Comparison of ENCODE assay signal across 8 cellular contexts in the genomic region with DNA sequence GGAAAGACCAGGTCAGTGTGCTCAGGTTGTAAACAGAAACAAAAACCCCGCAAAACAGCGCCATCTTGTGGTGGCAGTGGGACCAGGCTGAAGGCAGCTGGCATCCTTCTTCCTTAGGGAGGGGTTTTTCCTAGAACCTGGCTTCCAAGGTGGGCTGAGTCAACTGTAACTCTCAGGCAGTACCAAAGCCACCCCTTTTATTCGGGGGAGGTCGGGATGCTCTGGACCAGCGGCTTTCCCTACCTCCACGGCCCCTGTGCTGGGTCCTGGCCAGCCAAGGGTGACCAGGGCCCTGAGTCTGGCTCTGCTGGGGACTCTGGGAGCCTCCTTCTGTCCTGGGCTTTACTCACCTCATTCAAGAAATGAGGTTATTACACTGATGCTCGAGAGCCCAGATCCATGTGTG.
DNase-seq lines count a peak whose midpoint lies in the region; ATAC-seq and TF ChIP-seq lines count a peak whose summit lies in the region.

No MANE protein-coding gene starts in this region.

- H3K4me3 Mint-ChIP-seq in nephron = no peak overlapping the region

- H3K4me1 ChIP-seq in NT2/D1 (ENCODE audit: insufficient read depth, insufficient read length) (no peaks in the 10 kb centered on the region), stomach (peaks cover 6 to 27% (median 23%) of the 10 kb centered on the region in 4 donors)

- 3 to 20% (median 6%) methylated on average over 4 to 7 of the region's 7 CpGs for WGBS in stomach, 5 donors

- no peaks in the 10 kb centered on the region for H3K36me3 Mint-ChIP-seq in nephron (ENCODE audit: low read depth)

- no peak overlapping the region for H3K27ac Mint-ChIP-seq in nephron

- H3K9me3 ChIP-seq in NT2/D1 (ENCODE audit: insufficient read depth, low read length) = no peaks in the 10 kb centered on the region
- H3K9me3 ChIP-seq in stomach = no peaks in the 10 kb centered on the region

- H3K4me3 ChIP-seq in NT2/D1 (ENCODE audit: insufficient read length, low read depth) = no peak overlapping the region
- H3K4me3 ChIP-seq in stomach = no peak overlapping the region

- CTCF ChIA-PET in HEK293T (lab: Yijun Ruan, JAX) = interaction anchor here (0.6 to 1.0 kb wide), 3 partner anchors 9 to 160 kb away, joined by 3 read pairs; no protein-coding TSS in a partner anchor

- peaks cover 25% of the 10 kb centered on the region for H3K27me3 ChIP-seq in NT2/D1 (ENCODE audit: insufficient read depth, insufficient read length)
- H3K27me3 ChIP-seq in stomach = peaks cover 0 to 56% (median 17%) of the 10 kb centered on the region in 3 donors

- H3K27me3 Mint-ChIP-seq in nephron (ENCODE audit: low read depth) = peaks cover 65% of the 10 kb centered on the region

- TF ChIP-seq CTCF in C4-2B (conservative IDR thresholded peaks at IDR 0.05) (peak; percentile 96), nephron (IDR thresholded peaks at IDR 0.05; ENCODE audit: unreplicated experiment in 3 of 3) (peak; percentile 85 to 91 (median 90)), stomach (IDR thresholded peaks at IDR 0.05) (peak in 5 of 7 experiments; percentile 45 to 87 (median 75))

- no peak overlapping the region for H3K9ac ChIP-seq in NT2/D1 (ENCODE audit: insufficient read length, low read depth)

- no peaks in the 10 kb centered on the region for H3K9me3 Mint-ChIP-seq in nephron

- intact Hi-C loops in stomach (cut with DNase I; ENCODE audit: low total_unique reads) = no loop called here

- ATAC-seq in esophagus mucosa (peak; percentile 41), HG02798 (IDR thresholded peaks at IDR 0.05; ENCODE audit: poor library complexity, unreplicated experiment) (no peak)

- no peak overlapping the region for H3K27ac ChIP-seq in C4-2B
- H3K27ac ChIP-seq in stomach = no peak overlapping the region

- TF ChIP-seq EP300 in stomach (IDR thresholded peaks at IDR 0.05) = no peak

- POLR2A ChIA-PET in HEK293T (lab: Yijun Ruan, JAX) = no interaction called here

- H3K36me3 ChIP-seq in NT2/D1 (ENCODE audit: insufficient read depth, insufficient read length, low read length) = no peaks in the 10 kb centered on the region
- H3K36me3 ChIP-seq in stomach = no peaks in the 10 kb centered on the region

- DNase-seq in HEK293T (ENCODE audit: extremely low spot score) (peak; percentile 84), NT2/D1 (ENCODE audit: low read depth, low spot score) (peak; percentile 73), stomach (peak; percentile 77)
- DNase-seq in activated CD8-positive, alpha-beta memory T cell treated with anti-CD3 and anti-CD28 coated beads, Interleukin-2, amount 50 U/mL, for 48 hours = peak; percentile 90

- peaks cover 4% of the 10 kb centered on the region for H3K4me1 Mint-ChIP-seq in nephron

- no peak for TF ChIP-seq POLR2A in stomach (IDR thresholded peaks at IDR 0.05)

TF ChIP-seq in HEK293T, 16 proteins besides CTCF, POLR2A, EP300 and RAD21:
- no peak for TF ChIP-seq LEF1 (IDR thresholded peaks at IDR 0.05; ENCODE audit: borderline replicate concordance)
- no peak for TF ChIP-seq PKNOX1 (IDR thresholded peaks at IDR 0.05)
- TF ChIP-seq L3MBTL2 (conservative IDR thresholded peaks at IDR 0.05) = no peak
- no peak for TF ChIP-seq CTBP1 (IDR thresholded peaks at IDR 0.05; ENCODE audit: borderline replicate concordance)
- TF ChIP-seq FOXK2 (IDR thresholded peaks at IDR 0.05) = no peak
- no peak for TF ChIP-seq ELF4 (IDR thresholded peaks at IDR 0.05)
